Comparison of ENCODE assay signal across 6 cellular contexts in the genomic region with DNA sequence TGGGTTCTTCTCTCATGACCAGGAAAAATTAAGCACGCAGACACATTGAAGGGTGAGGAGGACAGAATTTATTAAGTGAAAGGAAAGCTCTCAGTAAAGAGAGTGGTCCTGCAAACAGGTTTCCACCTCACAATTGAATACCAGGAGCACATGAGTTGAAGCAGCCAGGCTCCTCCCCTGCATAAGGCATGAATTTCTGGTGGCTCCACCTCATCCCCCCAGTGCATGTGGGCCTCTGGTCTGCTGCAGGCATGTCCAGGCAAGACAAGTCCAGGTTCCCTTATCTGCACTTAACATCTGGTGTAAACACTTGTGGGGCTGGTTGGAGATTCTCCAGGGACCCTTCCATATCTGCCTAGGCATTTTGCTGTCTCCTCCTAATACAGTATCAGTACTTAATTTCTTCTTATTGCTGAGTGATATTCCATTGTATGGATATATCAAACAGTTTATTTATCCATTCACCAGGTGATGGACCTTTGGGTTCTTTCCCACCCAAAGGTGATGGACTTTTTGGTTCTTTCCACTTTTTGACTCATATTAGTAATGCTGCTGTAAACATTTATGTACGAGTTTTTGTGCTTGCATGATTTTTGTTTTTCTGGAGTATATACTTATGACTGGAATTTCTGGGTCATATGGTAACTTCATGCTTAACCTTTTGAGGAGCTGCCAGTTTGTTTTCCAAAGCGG.
A peak's percentile ranks its signal among the peaks of the same experiment; 100 is the strongest.
DNase-seq lines count a peak whose midpoint lies in the region; FAIRE-seq and TF ChIP-seq lines count a peak whose summit lies in the region.
"Not testable (repeated sequence)": the region's sequence is repeated elsewhere in the genome, so short reads cannot be mapped to it uniquely, and the experiment has no call there.

No MANE protein-coding gene starts in this region.

- not testable (repeated sequence) for H3K4me1 ChIP-seq in HEK293 (ENCODE audit: control insufficient read depth, insufficient read depth, low read length)

- not testable (repeated sequence) for H3K4me3 ChIP-seq in HEK293 (ENCODE audit: low read depth, low read length); bronchial epithelial cell (ENCODE audit: low read depth, low read length); fibroblast of the aortic adventitia (ENCODE audit: low read depth, low read length)

- CTCF ChIA-PET in HEK293 (lab: Yijun Ruan, JAX): not testable (repeated sequence)

- not testable (repeated sequence) for H3K9me3 ChIP-seq in HEK293 (ENCODE audit: control insufficient read depth, insufficient read depth, low read depth, low read length)

- H3K27ac ChIP-seq in HEK293 (ENCODE audit: extremely low read depth, low read depth, low read length): not testable (repeated sequence)

- FAIRE-seq in bronchial epithelial cell (lab: Jason Lieb, UNC): not testable (repeated sequence)

- not testable (repeated sequence) for TF ChIP-seq CTCF in HEK293 (tag by site-specific recombination; IDR thresholded peaks at IDR 0.05); bronchial epithelial cell (IDR thresholded peaks at IDR 0.05; ENCODE audit: insufficient read depth, low read length, severe bottlenecking); fibroblast of the aortic adventitia (IDR thresholded peaks at IDR 0.05; ENCODE audit: insufficient read depth, low read length)

- DNase-seq in ELF-1 (ENCODE audit: low read depth, low spot score) (peak; percentile 27), NCI-H2196 (lab: John Stamatoyannopoulos, UW; ENCODE audit: unreplicated experiment) (peak; percentile 11), RPMI8226 (peak; percentile 7), bronchial epithelial cell (ENCODE audit: low read depth) (peak; percentile 58), fibroblast of the aortic adventitia (ENCODE audit: low read depth) (peak; percentile 22)

- POLR2A ChIA-PET in HEK293 (lab: Yijun Ruan, JAX): not testable (repeated sequence)

- not testable (repeated sequence) for H3K36me3 ChIP-seq in HEK293 (ENCODE audit: control insufficient read depth in 2 of 2, insufficient read depth in 1 of 2, low read length in 2 of 2); bronchial epithelial cell (ENCODE audit: control insufficient read depth, insufficient read depth, low read length)

- H3K27me3 ChIP-seq in bronchial epithelial cell (ENCODE audit: control insufficient read depth, insufficient read depth, low read length): not testable (repeated sequence)

TF ChIP-seq in HEK293, 187 proteins besides CTCF, POLR2A, EP300 and RAD21:
- TF ChIP-seq, protein P1, sequence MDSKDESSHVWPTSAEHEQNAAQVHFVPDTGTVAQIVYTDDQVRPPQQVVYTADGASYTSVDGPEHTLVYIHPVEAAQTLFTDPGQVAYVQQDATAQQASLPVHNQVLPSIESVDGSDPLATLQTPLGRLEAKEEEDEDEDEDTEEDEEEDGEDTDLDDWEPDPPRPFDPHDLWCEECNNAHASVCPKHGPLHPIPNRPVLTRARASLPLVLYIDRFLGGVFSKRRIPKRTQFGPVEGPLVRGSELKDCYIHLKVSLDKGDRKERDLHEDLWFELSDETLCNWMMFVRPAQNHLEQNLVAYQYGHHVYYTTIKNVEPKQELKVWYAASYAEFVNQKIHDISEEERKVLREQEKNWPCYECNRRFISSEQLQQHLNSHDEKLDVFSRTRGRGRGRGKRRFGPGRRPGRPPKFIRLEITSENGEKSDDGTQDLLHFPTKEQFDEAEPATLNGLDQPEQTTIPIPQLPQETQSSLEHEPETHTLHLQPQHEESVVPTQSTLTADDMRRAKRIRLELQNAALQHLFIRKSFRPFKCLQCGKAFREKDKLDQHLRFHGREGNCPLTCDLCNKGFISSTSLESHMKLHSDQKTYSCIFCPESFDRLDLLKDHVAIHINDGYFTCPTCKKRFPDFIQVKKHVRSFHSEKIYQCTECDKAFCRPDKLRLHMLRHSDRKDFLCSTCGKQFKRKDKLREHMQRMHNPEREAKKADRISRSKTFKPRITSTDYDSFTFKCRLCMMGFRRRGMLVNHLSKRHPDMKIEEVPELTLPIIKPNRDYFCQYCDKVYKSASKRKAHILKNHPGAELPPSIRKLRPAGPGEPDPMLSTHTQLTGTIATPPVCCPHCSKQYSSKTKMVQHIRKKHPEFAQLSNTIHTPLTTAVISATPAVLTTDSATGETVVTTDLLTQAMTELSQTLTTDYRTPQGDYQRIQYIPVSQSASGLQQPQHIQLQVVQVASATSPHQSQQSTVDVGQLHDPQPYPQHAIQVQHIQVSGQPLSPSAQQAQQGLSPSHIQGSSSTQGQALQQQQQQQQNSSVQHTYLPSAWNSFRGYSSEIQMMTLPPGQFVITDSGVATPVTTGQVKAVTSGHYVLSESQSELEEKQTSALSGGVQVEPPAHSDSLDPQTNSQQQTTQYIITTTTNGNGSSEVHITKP (tag by site-specific recombination; IDR thresholded peaks at IDR 0.05): peak; percentile 68; the same call in 1 of the 2 replicates

Comparison
In these comparisons a context has a peak if more than half of its experiments do, and no peak if none do; other contexts are left out.
1. DNase-seq: peak in every context shown above with its lines; median percentile 58 in bronchial epithelial cell; 27 in ELF-1; 22 in fibroblast of the aortic adventitia; 11 in NCI-H2196; 7 in RPMI8226.